ENCODE assay signal across 1 cellular context in the genomic region with DNA sequence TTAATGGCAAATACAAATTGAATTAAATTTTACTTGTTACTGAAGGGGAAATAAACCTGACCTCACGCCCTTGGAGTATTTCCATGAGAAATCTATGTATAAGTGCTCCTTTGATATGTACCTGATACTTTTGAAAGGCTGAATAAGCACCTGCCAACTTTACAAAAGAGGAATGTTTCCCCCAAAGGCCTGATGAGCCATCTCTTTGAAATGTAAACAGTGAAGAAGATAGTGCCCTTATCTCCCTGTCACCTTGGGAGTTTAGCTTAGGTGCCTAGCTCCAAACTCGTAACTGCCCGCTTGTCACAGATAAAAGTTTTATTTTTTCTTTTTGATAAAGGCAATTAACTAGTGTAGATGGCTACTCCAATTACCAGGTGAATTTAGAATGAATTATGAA.
TF ChIP-seq lines count a peak whose summit lies in the region.

No MANE protein-coding gene starts in this region.

TF ChIP-seq in GM12878, 131 proteins besides CTCF, POLR2A, EP300 and RAD21:
- no peak for TF ChIP-seq ESRRA (IDR thresholded peaks at IDR 0.05; ENCODE audit: low read length)
- no peak for TF ChIP-seq MAX (IDR thresholded peaks at IDR 0.05; ENCODE audit: low read depth, low read length)
- TF ChIP-seq GATAD2B (conservative IDR thresholded peaks at IDR 0.05; ENCODE audit: low read depth) = no peak
- no peak for TF ChIP-seq ETV6 (conservative IDR thresholded peaks at IDR 0.05 in 1 of 2, IDR thresholded peaks at IDR 0.05 in 1 of 2; ENCODE audit: borderline replicate concordance in 1 of 2, low read depth in 1 of 2)
- TF ChIP-seq EED (IDR thresholded peaks at IDR 0.05; ENCODE audit: low read depth) = no peak
- no peak for TF ChIP-seq CEBPZ (IDR thresholded peaks at IDR 0.05; ENCODE audit: low read depth, low read length)
- TF ChIP-seq, protein P1, sequence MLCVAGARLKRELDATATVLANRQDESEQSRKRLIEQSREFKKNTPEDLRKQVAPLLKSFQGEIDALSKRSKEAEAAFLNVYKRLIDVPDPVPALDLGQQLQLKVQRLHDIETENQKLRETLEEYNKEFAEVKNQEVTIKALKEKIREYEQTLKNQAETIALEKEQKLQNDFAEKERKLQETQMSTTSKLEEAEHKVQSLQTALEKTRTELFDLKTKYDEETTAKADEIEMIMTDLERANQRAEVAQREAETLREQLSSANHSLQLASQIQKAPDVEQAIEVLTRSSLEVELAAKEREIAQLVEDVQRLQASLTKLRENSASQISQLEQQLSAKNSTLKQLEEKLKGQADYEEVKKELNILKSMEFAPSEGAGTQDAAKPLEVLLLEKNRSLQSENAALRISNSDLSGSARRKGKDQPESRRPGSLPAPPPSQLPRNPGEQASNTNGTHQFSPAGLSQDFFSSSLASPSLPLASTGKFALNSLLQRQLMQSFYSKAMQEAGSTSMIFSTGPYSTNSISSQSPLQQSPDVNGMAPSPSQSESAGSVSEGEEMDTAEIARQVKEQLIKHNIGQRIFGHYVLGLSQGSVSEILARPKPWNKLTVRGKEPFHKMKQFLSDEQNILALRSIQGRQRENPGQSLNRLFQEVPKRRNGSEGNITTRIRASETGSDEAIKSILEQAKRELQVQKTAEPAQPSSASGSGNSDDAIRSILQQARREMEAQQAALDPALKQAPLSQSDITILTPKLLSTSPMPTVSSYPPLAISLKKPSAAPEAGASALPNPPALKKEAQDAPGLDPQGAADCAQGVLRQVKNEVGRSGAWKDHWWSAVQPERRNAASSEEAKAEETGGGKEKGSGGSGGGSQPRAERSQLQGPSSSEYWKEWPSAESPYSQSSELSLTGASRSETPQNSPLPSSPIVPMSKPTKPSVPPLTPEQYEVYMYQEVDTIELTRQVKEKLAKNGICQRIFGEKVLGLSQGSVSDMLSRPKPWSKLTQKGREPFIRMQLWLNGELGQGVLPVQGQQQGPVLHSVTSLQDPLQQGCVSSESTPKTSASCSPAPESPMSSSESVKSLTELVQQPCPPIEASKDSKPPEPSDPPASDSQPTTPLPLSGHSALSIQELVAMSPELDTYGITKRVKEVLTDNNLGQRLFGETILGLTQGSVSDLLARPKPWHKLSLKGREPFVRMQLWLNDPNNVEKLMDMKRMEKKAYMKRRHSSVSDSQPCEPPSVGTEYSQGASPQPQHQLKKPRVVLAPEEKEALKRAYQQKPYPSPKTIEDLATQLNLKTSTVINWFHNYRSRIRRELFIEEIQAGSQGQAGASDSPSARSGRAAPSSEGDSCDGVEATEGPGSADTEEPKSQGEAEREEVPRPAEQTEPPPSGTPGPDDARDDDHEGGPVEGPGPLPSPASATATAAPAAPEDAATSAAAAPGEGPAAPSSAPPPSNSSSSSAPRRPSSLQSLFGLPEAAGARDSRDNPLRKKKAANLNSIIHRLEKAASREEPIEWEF (IDR thresholded peaks at IDR 0.05; ENCODE audit: insufficient replicate concordance, low read depth, low read length) = no peak
- no peak for TF ChIP-seq ASH2L (IDR thresholded peaks at IDR 0.05; ENCODE audit: borderline replicate concordance, low read depth)
- no peak for TF ChIP-seq IKZF1 (conservative IDR thresholded peaks at IDR 0.05)
- no peak for TF ChIP-seq MXI1 (IDR thresholded peaks at IDR 0.05; ENCODE audit: low read depth, low read length)
- TF ChIP-seq NBN (IDR thresholded peaks at IDR 0.05) = no peak
